Comparison of ENCODE assay signal across 8 cellular contexts in the genomic region with DNA sequence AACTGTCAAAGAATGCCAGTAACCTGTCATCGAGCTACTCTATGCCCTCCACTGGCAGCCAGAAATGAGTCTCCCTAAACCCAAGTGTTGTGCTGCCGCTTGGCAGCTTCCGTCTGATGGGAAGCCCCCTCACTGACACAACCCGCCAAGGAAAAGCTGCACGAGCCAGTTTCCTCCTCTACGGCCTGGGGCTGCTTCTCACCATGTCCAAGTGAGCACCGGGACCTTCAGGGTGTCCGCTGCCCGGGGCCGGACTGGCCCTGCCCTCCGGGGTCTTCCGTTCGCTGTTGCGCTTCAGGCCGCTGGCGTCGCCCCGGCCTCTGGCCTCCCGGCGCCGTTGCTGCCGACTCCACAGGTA. TPM values are rescaled to one million over a fixed set of nuclear protein-coding genes. Genes with fewer than 3 reads are reported as not detected.
DNase-seq lines count a peak whose midpoint lies in the region; ATAC-seq, FAIRE-seq and TF ChIP-seq lines count a peak whose summit lies in the region.

No MANE protein-coding gene starts in this region.

- ATAC-seq in HG03378 (IDR thresholded peaks at IDR 0.05; ENCODE audit: unreplicated experiment) = peak; percentile 8

- H3K4me1 ChIP-seq in mesodermal cell (ENCODE audit: control insufficient read depth, insufficient read depth, low read length, poor library complexity, severe bottlenecking) = peaks cover 6% of the 10 kb centered on the region

- H3K27me3 ChIP-seq in AG04450 (ENCODE audit: control insufficient read depth, insufficient read depth, low read length) (no peaks in the 10 kb centered on the region), WERI-Rb-1 (ENCODE audit: insufficient read depth, low read depth, severe bottlenecking) (no peaks in the 10 kb centered on the region)

- H3K36me3 ChIP-seq in WERI-Rb-1 (peaks cover 7% of the 10 kb centered on the region; the same call in 1 of the 2 replicates), mesodermal cell (ENCODE audit: control insufficient read depth, insufficient read depth, low read length) (peaks cover 5% of the 10 kb centered on the region)

- no peak for DNase-seq in AG04450 (ENCODE audit: low read depth, low spot score)
- no peak for DNase-seq in GM19239 (ENCODE audit: insufficient read length, low spot score)
- DNase-seq in WERI-Rb-1 = peak; percentile 10
- DNase-seq in dermis blood vessel endothelial cell = peak; percentile 48
- DNase-seq in H4 (ENCODE audit: low spot score) = no peak

- POLR2A ChIA-PET in AG04450 (lab: Yijun Ruan, JAX) = interaction anchor here (3.0 kb wide), 1 partner anchor 15 kb away, joined by 39 read pairs; no protein-coding TSS in a partner anchor

- no peak for TF ChIP-seq CTCF in AG04450 (IDR thresholded peaks at IDR 0.05; ENCODE audit: low read depth, low read length)
- TF ChIP-seq CTCF in WERI-Rb-1 (IDR thresholded peaks at IDR 0.05; ENCODE audit: low read depth, low read length) = no peak

- H3K9me3 ChIP-seq in AG04450 (ENCODE audit: control insufficient read depth, insufficient read depth, low read length) (no peaks in the 10 kb centered on the region; the same call in 1 of the 2 replicates), WERI-Rb-1 (ENCODE audit: severe bottlenecking) (no peaks in the 10 kb centered on the region), mesodermal cell (ENCODE audit: control insufficient read depth, low read length) (no peaks in the 10 kb centered on the region)

- CTCF ChIA-PET in AG04450 (lab: Charles Lee) = no interaction called here

- H3K27me3 Mint-ChIP-seq in stimulated activated naive CD8-positive, alpha-beta T cell treated with anti-CD3 and anti-CD28 coated beads, Interleukin-15, Interleukin-2, amounts not matched to agents 100 ng/mL and 50 ng/mL, for 24 hours = no peaks in the 10 kb centered on the region

- H3K9me3 Mint-ChIP-seq in stimulated activated naive CD8-positive, alpha-beta T cell treated with anti-CD3 and anti-CD28 coated beads, Interleukin-15, Interleukin-2, amounts not matched to agents 100 ng/mL and 50 ng/mL, for 24 hours = no peaks in the 10 kb centered on the region

- H3K4me1 Mint-ChIP-seq in stimulated activated naive CD8-positive, alpha-beta T cell treated with anti-CD3 and anti-CD28 coated beads, Interleukin-15, Interleukin-2, amounts not matched to agents 100 ng/mL and 50 ng/mL, for 24 hours (ENCODE audit: low read depth) = peaks cover 76% of the 10 kb centered on the region

- H3K27ac Mint-ChIP-seq in stimulated activated naive CD8-positive, alpha-beta T cell treated with anti-CD3 and anti-CD28 coated beads, Interleukin-15, Interleukin-2, amounts not matched to agents 100 ng/mL and 50 ng/mL, for 24 hours = peak overlapping the region; percentile 87

- no peak overlapping the region for H3K27ac ChIP-seq in AG04450 (ENCODE audit: low read depth, low read length)
- H3K27ac ChIP-seq in WERI-Rb-1 = peak overlapping the region; percentile 92
- H3K27ac ChIP-seq in mesodermal cell (ENCODE audit: low read depth, low read length, severe bottlenecking) = peak overlapping the region; percentile 99

- 0 to 1% methylated on average over 17 to 20 of the region's 22 CpGs for WGBS in mesodermal cell (ENCODE audit: insufficient coverage in 2 of 2), 2 experiments

- peaks cover 25% of the 10 kb centered on the region for H3K36me3 Mint-ChIP-seq in stimulated activated naive CD8-positive, alpha-beta T cell treated with anti-CD3 and anti-CD28 coated beads, Interleukin-15, Interleukin-2, amounts not matched to agents 100 ng/mL and 50 ng/mL, for 24 hours (ENCODE audit: low read depth)

- H3K4me3 Mint-ChIP-seq in stimulated activated naive CD8-positive, alpha-beta T cell treated with anti-CD3 and anti-CD28 coated beads, Interleukin-15, Interleukin-2, amounts not matched to agents 100 ng/mL and 50 ng/mL, for 24 hours = peak overlapping the region; percentile 92

- H3K4me3 ChIP-seq in AG04450 (ENCODE audit: low read depth, low read length) = peak overlapping the region; percentile 92
- peak overlapping the region; percentile 93 for H3K4me3 ChIP-seq in WERI-Rb-1 (ENCODE audit: low read depth, low read length)
- peak overlapping the region; percentile 87 for H3K4me3 ChIP-seq in mesodermal cell (ENCODE audit: extremely low read depth, insufficient read depth, low read length, poor library complexity, severe bottlenecking)

- peak; percentile 23 for FAIRE-seq in GM19239 (lab: Jason Lieb, UNC)

RNA-seq across cellular contexts. Expression of a gene that starts 0.5 kb away (rescaled TPM):
- 40.1 and 53.7 TPM in 2 replicates for polyA plus RNA-seq in AG04450 (2011; rRNA removed)
- 22.3 and 38.1 TPM in 2 replicates for polyA minus RNA-seq in AG04450 (2011; rRNA and poly(A)+ RNA removed)
- total RNA-seq in dermis blood vessel endothelial cell = 38.3 and 49.0 TPM in 2 replicates
- polyA plus RNA-seq in mesodermal cell (2013, experiment 1 of 2) = 38.7 TPM
- 45.4 TPM for polyA plus RNA-seq in mesodermal cell (2013, experiment 2 of 2)
- total RNA-seq in H4 (2014; rRNA removed; shearing (Covaris generic)) = 53.4 and 64.9 TPM in 2 replicates

RNA-seq across cellular contexts. Expression of a gene that starts 0.9 kb away (rescaled TPM):
- 2.7 and 3.3 TPM in 2 replicates for polyA plus RNA-seq in AG04450 (2011; rRNA removed)
- 3.4 and 3.7 TPM in 2 replicates for polyA minus RNA-seq in AG04450 (2011; rRNA and poly(A)+ RNA removed)
- total RNA-seq in dermis blood vessel endothelial cell = 0.51 and 1.1 TPM in 2 replicates
- polyA plus RNA-seq in mesodermal cell (2013, experiment 1 of 2) = 6.0 TPM
- polyA plus RNA-seq in mesodermal cell (2013, experiment 2 of 2) = 7.7 TPM
- total RNA-seq in H4 (2014; rRNA removed; shearing (Covaris generic)) = 4.7 and 7.0 TPM in 2 replicates

Comparison
In these comparisons a context has a peak if more than half of its experiments do, and no peak if none do; other contexts are left out.
1. DNase-seq: peak in WERI-Rb-1 (single experiment) and dermis blood vessel endothelial cell (single experiment); none in AG04450 (single experiment), GM19239 (single experiment) and H4 (single experiment).
2. Peak in every context shown above with its lines, with median percentiles within 50 percentile points of each other: H3K4me3 ChIP-seq.